8 cellular contexts compared by ENCODE assay signal in genomic region chr1:231335663-231336602, GRCh38. TPM values are rescaled to one million over a fixed set of nuclear protein-coding genes. Genes with fewer than 3 reads are reported as not detected.
DNase-seq lines count a peak whose midpoint lies in the region; ATAC-seq and TF ChIP-seq lines count a peak whose summit lies in the region.

No MANE protein-coding gene starts in this region.

- H3K9me2 ChIP-seq in SK-N-SH, result no peaks in the 10 kb centered on the region

- peaks cover 88% of the 10 kb centered on the region for H3K79me2 ChIP-seq in SK-N-SH (ENCODE audit: insufficient read depth)

- ATAC-seq in SK-N-SH treated with all-trans-retinoic acid at 6 μM for 48 hours, result no peak
- no peak for ATAC-seq in activated CD8-positive, alpha-beta T cell treated with anti-CD3 and anti-CD28 coated beads for 36 hours

- TF ChIP-seq POLR2A in testis (IDR thresholded peaks at IDR 0.05), result no peak

- intact Hi-C loops in activated CD8-positive, alpha-beta T cell treated with anti-CD3 and anti-CD28 coated beads for 36 hours (cut with micrococcal nuclease), result no loop called here
- intact Hi-C loops in testis (cut with DNase I; ENCODE audit: low total_unique reads), result no loop called here

- WGBS in SK-N-SH (ENCODE audit: low lambda C conversion rate), result 68% methylated on average over 21 of the region's 21 CpGs
- 56 to 61% methylated on average over 21 of the region's 21 CpGs for WGBS in testis, 2 donors

- no peak for TF ChIP-seq EP300 in SK-N-SH (IDR thresholded peaks at IDR 0.05; ENCODE audit: borderline replicate concordance in 1 of 2, low read depth in 1 of 2, low read length in 1 of 2)

- CTCF ChIA-PET in SK-N-SH (lab: Yijun Ruan, JAX), result interaction anchor here (1.2 kb wide), 1 partner anchor 267 kb away, joined by 3 read pairs; no protein-coding TSS in a partner anchor
- CTCF ChIA-PET in activated CD8-positive, alpha-beta T cell treated with anti-CD3 and anti-CD28 coated beads for 36 hours (lab: Charles Lee), result interaction anchor here (1.1 to 3.7 kb wide), 6 partner anchors 20 to 267 kb away, joined by 3 to 17 read pairs (median 3); no protein-coding TSS in a partner anchor

- H3K4me1 ChIP-seq in SK-N-SH (ENCODE audit: control insufficient read depth in 1 of 2, insufficient read depth in 2 of 2, low read depth in 1 of 2, low read length in 1 of 2) (peaks cover 13 to 44% of the 10 kb centered on the region in 2 experiments; a peak in 3 of 4 replicates), testis (peaks cover 35% of the 10 kb centered on the region)

- H3K36me3 Mint-ChIP-seq in activated CD8-positive, alpha-beta T cell treated with anti-CD3 and anti-CD28 coated beads for 36 hours (ENCODE audit: low read depth), result peaks cover 53% of the 10 kb centered on the region

- H3K9ac ChIP-seq in SK-N-SH, result peak overlapping the region; percentile 88

- H3K9me3 ChIP-seq in SK-N-SH (no peaks in the 10 kb centered on the region), testis (no peaks in the 10 kb centered on the region)

- H3K4me3 ChIP-seq in SK-N-SH (ENCODE audit: low read depth in 2 of 2, low read length in 1 of 2) (peak overlapping the region; percentile 87 to 98), kidney epithelial cell (ENCODE audit: low read depth, low read length) (peak overlapping the region; percentile 93), testis (peak overlapping the region; percentile 83 to 98)

- H3K36me3 ChIP-seq in SK-N-SH (replicated peaks in 1 of 2; ENCODE audit: control insufficient read depth in 1 of 2, insufficient read depth in 2 of 2, low read length in 1 of 2) (peaks cover 29 to 38% of the 10 kb centered on the region in 2 experiments), kidney epithelial cell (ENCODE audit: control insufficient read depth, insufficient read depth, low read length) (no peaks in the 10 kb centered on the region), testis (ENCODE audit: low read depth, missing control alignments) (no peaks in the 10 kb centered on the region)

- peaks cover 6% of the 10 kb centered on the region for H3K9me3 Mint-ChIP-seq in activated CD8-positive, alpha-beta T cell treated with anti-CD3 and anti-CD28 coated beads for 36 hours

- H3K27me3 Mint-ChIP-seq in activated CD8-positive, alpha-beta T cell treated with anti-CD3 and anti-CD28 coated beads for 36 hours, result no peaks in the 10 kb centered on the region

- H4K20me1 ChIP-seq in SK-N-SH (ENCODE audit: insufficient read depth), result peaks cover 42% of the 10 kb centered on the region

- H3K27ac Mint-ChIP-seq in activated CD8-positive, alpha-beta T cell treated with anti-CD3 and anti-CD28 coated beads for 36 hours, result peak overlapping the region; percentile 99

- TF ChIP-seq RAD21 in SK-N-SH (IDR thresholded peaks at IDR 0.05; ENCODE audit: low read length), result no peak

- peaks cover 7% of the 10 kb centered on the region for H3F3A ChIP-seq in SK-N-SH (replicated peaks; ENCODE audit: insufficient read depth)

- peak overlapping the region; percentile 98 for H3K4me2 ChIP-seq in SK-N-SH

- POLR2A ChIA-PET in SK-N-SH (lab: Yijun Ruan, JAX), result no interaction called here
- POLR2A ChIA-PET in activated CD8-positive, alpha-beta T cell treated with anti-CD3 and anti-CD28 coated beads for 36 hours (lab: Charles Lee), result interaction anchor here (0.8 to 2.3 kb wide), 7 partner anchors 13 to 408 kb away, joined by 3 to 7 read pairs (median 3); partner anchors contain the start of genes GNPAT and TSNAX

- DNase-seq in SK-N-SH (no peak), kidney epithelial cell (ENCODE audit: low read depth) (no peak), testis (no peak), HK-2 (ENCODE audit: unreplicated experiment) (no peak), NCI-H510A treated with DMSO at 0.1 percent for 48 hours (lab: John Stamatoyannopoulos, UW) (no peak), COLO668 (lab: John Stamatoyannopoulos, UW; ENCODE audit: unreplicated experiment) (no peak)
- DNase-seq in activated CD8-positive, alpha-beta T cell treated with anti-CD3 and anti-CD28 coated beads for 36 hours, result peak; percentile 39

- H3K27ac ChIP-seq in SK-N-SH (ENCODE audit: low read depth in 2 of 2, low read length in 1 of 2), result no peak overlapping the region; a peak in 1 of 4 replicates
- no peak overlapping the region for H3K27ac ChIP-seq in testis

- TF ChIP-seq CTCF in SK-N-SH (IDR thresholded peaks at IDR 0.05) (no peak), kidney epithelial cell (IDR thresholded peaks at IDR 0.05; ENCODE audit: insufficient read depth, low read length, poor library complexity, severe bottlenecking) (no peak), testis (IDR thresholded peaks at IDR 0.05) (no peak)
- TF ChIP-seq CTCF in activated CD8-positive, alpha-beta T cell treated with anti-CD3 and anti-CD28 coated beads for 36 hours (IDR thresholded peaks at IDR 0.05), result no peak

- no peak overlapping the region for H2AFZ ChIP-seq in SK-N-SH (ENCODE audit: low read depth)

- H3K4me1 Mint-ChIP-seq in activated CD8-positive, alpha-beta T cell treated with anti-CD3 and anti-CD28 coated beads for 36 hours (ENCODE audit: low read depth), result peaks cover 57% of the 10 kb centered on the region

- no peaks in the 10 kb centered on the region for H3K27me3 ChIP-seq in SK-N-SH (ENCODE audit: insufficient read depth)
- no peaks in the 10 kb centered on the region for H3K27me3 ChIP-seq in kidney epithelial cell (ENCODE audit: control insufficient read depth, insufficient read depth, low read length)
- no peaks in the 10 kb centered on the region for H3K27me3 ChIP-seq in testis

- H3K4me3 Mint-ChIP-seq in activated CD8-positive, alpha-beta T cell treated with anti-CD3 and anti-CD28 coated beads for 36 hours, result peak overlapping the region; percentile 100

TF ChIP-seq in SK-N-SH, 30 proteins besides CTCF, POLR2A, EP300 and RAD21 (continues in another document):
- TF ChIP-seq JUND (IDR thresholded peaks at IDR 0.05) (no peak), USF1 (IDR thresholded peaks at IDR 0.05; ENCODE audit: borderline replicate concordance, low read depth) (no peak), NRF1 (IDR thresholded peaks at IDR 0.05; ENCODE audit: low read depth, low read length) (no peak), PBX3 (IDR thresholded peaks at IDR 0.05) (no peak), TAF1 (IDR thresholded peaks at IDR 0.05; ENCODE audit: borderline replicate concordance, low read depth, low read length) (no peak), NFIC (IDR thresholded peaks at IDR 0.05; ENCODE audit: borderline replicate concordance) (no peak)

TF ChIP-seq in SK-N-SH treated with all-trans-retinoic acid at 6 μM for 48 hours, 23 proteins besides CTCF, POLR2A, EP300 and RAD21:
- TF ChIP-seq PATZ1 (CRISPR knock-in tag; IDR thresholded peaks at IDR 0.05; ENCODE audit: borderline replicate concordance) (no peak), ESRRG (CRISPR knock-in tag; IDR thresholded peaks at IDR 0.05) (no peak), ISL1 (CRISPR knock-in tag; IDR thresholded peaks at IDR 0.05) (no peak), SNAI2 (CRISPR knock-in tag; IDR thresholded peaks at IDR 0.05) (no peak), CSRNP3 (CRISPR knock-in tag; IDR thresholded peaks at IDR 0.05) (no peak), TOX (CRISPR knock-in tag; IDR thresholded peaks at IDR 0.05; ENCODE audit: borderline replicate concordance) (no peak), ZFP3 (CRISPR knock-in tag; IDR thresholded peaks at IDR 0.05) (no peak)

RNA-seq across cellular contexts. Expression of gene EXOC8, which starts 1.7 kb away (rescaled TPM):
- polyA plus RNA-seq in SK-N-SH (2012; rRNA removed) (2.1 and 2.5 TPM in 2 replicates), testis (ENCODE audit: insufficient read depth, low read depth, low replicate concordance) (9.3 TPM)
- 2.1 and 2.2 TPM in 2 replicates for polyA plus RNA-seq in SK-N-SH (2012; cell fraction: cytosol; rRNA removed)
- polyA plus RNA-seq in SK-N-SH (2012; cell fraction: nucleus; rRNA removed), result 2.6 TPM in 2 replicates
- 10 to 100 TPM; 12.8 to 13.7 TPM for total RNA-seq in activated CD8-positive, alpha-beta T cell treated with anti-CD3 and anti-CD28 coated beads for 36 hours
- total RNA-seq in kidney epithelial cell (10.6 and 10.8 TPM in 2 replicates), testis (10 to 100 TPM; 13.9 to 14.7 TPM)

RNA-seq across cellular contexts. Expression of gene SPRTN, which starts 2.2 kb away (rescaled TPM):
- polyA plus RNA-seq in SK-N-SH (2012; rRNA removed), result 13.4 and 17.3 TPM in 2 replicates
- 13.7 and 15.3 TPM in 2 replicates for polyA plus RNA-seq in SK-N-SH (2012; cell fraction: cytosol; rRNA removed)
- polyA plus RNA-seq in SK-N-SH (2012; cell fraction: nucleus; rRNA removed), result 13.5 and 18.5 TPM in 2 replicates
- total RNA-seq in activated CD8-positive, alpha-beta T cell treated with anti-CD3 and anti-CD28 coated beads for 36 hours, result 1 to 10 TPM; 6.8 to 7.7 TPM
- 10.6 and 17.1 TPM in 2 replicates for total RNA-seq in kidney epithelial cell
- total RNA-seq in testis, result 10 to 100 TPM; 26.4 to 34.9 TPM
- 30.2 TPM for polyA plus RNA-seq in testis (ENCODE audit: insufficient read depth, low read depth, low replicate concordance)
